ENCODE assay signal across 33 cellular contexts in the genomic region with DNA sequence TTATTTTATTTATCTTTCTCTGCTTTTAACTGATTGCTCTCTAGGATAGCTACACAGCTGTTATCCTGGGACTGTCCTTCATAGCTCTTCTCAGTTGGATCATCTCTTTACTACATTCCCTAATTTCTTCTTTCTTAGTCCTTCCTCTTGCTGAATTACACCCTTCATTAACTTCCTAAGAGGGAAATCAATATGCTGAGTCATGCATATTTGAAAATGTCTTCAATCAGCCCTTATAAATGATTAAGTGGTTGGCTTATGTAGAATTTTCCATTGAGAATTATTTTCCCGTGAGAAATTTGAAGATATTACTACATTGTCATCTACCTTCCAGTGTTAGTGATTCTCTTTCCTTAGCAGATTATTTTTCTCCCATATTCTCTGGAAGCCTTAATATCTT.
"Had no signal": no experiment of that assay in that cellular context is flagged by ENCODE, and none has a peak within 500 bp of the region (broad histone marks: within the 10 kb centered on the region; RNA-seq: fewer than 3 reads in every experiment).

No MANE protein-coding gene starts in this region.

- H3K36me3 Mint-ChIP-seq: activated CD4-positive, alpha-beta memory T cell treated with anti-CD3 and anti-CD28 coated beads for 36 hours; activated naive CD4-positive, alpha-beta T cell treated with anti-CD3 and anti-CD28 coated beads, Interleukin-2, amount 50 U/mL, for 72 hours had no signal

- H3K4me1 Mint-ChIP-seq: activated B cell treated with CpG ODN at 0.5 μM for 24 hours had no signal

- DNase-seq: activated B cell treated with CpG ODN at 0.5 μM for 24 hours; activated CD4-positive, alpha-beta memory T cell treated with anti-CD3 and anti-CD28 coated beads for 36 hours; activated CD4-positive, alpha-beta T cell treated with anti-CD3 and anti-CD28 coated beads for 4 hours; activated CD4-positive, alpha-beta T cell treated with anti-CD3 and anti-CD28 coated beads, Interleukin-2, amount 50 U/mL, for 1 hour; activated CD4-positive, CD25-positive, alpha-beta regulatory T cell treated with anti-CD3 and anti-CD28 coated beads, Interleukin-2, amount 50 U/mL, for 72 hours; activated CD8-positive, alpha-beta memory T cell treated with anti-CD3 and anti-CD28 coated beads, Interleukin-2, amount 50 U/mL, for 4 hours; activated gamma-delta T cell treated with Interleukin-2 at 50 U/mL for 16 hours; activated naive CD4-positive, alpha-beta T cell treated with anti-CD3 and anti-CD28 coated beads for 36 hours; activated T-cell treated with anti-CD3 and anti-CD28 coated beads for 4 hours; activated T-cell treated with anti-CD3 and anti-CD28 coated beads, Interleukin-2, amount 50 U/mL, for 4 hours; adrenal gland; body of pancreas; NCI-H1105 treated with DMSO at 0.1 percent for 48 hours; NCI-H1436; NCI-H1694; NCI-H2029; NCI-H2171 treated with DMSO at 0.1 percent for 48 hours; NCI-H2227 treated with DMSO at 0.1 percent for 48 hours; NCI-H446 treated with DMSO at 0.1 percent for 48 hours; NCI-H524; Peyer's patch; RPMI8226; SHP77 treated with DMSO at 0.1 percent for 48 hours; SK-N-SH had no signal

- H3K4me3 Mint-ChIP-seq: activated B cell treated with CpG ODN at 0.5 μM for 24 hours; activated CD4-positive, alpha-beta memory T cell treated with anti-CD3 and anti-CD28 coated beads for 36 hours; activated naive CD4-positive, alpha-beta T cell treated with anti-CD3 and anti-CD28 coated beads for 36 hours; activated T-cell treated with anti-CD3 and anti-CD28 coated beads, Interleukin-2, amount 50 U/mL, for 4 hours; activated T-helper 1 cell treated with anti-CD3 and anti-CD28 coated beads, Interleukin-12 subunit alpha, Interleukin-12 subunit beta, Interleukin-2, Interleukin-4 antibody, amounts not matched to agents 30 ng/mL and 10 ng/mL and 1 ng/mL, durations not matched to agents 14 hours and 24 hours and 36 hours; T-helper 1 cell treated with Interleukin-12 subunit alpha and Interleukin-12 subunit beta and Interleukin-4 antibody, amounts not matched to agents 30 μg/mL and 1 μg/mL, for 36 hours; T-helper 2 cell treated with Interferon-gamma antibody and Interleukin-4, amounts not matched to agents 5 μg/mL and 100 μg/mL, for 36 hours had no signal

- H3K27ac ChIP-seq: adrenal gland, body of pancreas, breast epithelium, Peyer's patch, SJSA1, VCaP had no signal

- ATAC-seq: activated naive CD4-positive, alpha-beta T cell treated with anti-CD3 and anti-CD28 coated beads, Interleukin-2, amount 50 U/mL, for 72 hours; activated T-cell treated with anti-CD3 and anti-CD28 coated beads, Interleukin-2, amount 50 U/mL, for 4 hours; body of pancreas had no signal

- H3K27me3 ChIP-seq: adrenal gland, body of pancreas, breast epithelium, Peyer's patch, SJSA1 had no signal

- H3K27ac Mint-ChIP-seq: activated B cell treated with CpG ODN at 0.5 μM for 24 hours; activated CD4-positive, alpha-beta memory T cell treated with anti-CD3 and anti-CD28 coated beads for 36 hours; activated naive CD4-positive, alpha-beta T cell treated with anti-CD3 and anti-CD28 coated beads for 36 hours; activated naive CD4-positive, alpha-beta T cell treated with anti-CD3 and anti-CD28 coated beads, Interleukin-2, amount 50 U/mL, for 72 hours; activated T-helper 1 cell treated with anti-CD3 and anti-CD28 coated beads, Interleukin-12 subunit alpha, Interleukin-12 subunit beta, Interleukin-2, Interleukin-4 antibody, amounts not matched to agents 30 ng/mL and 10 ng/mL and 1 ng/mL, durations not matched to agents 14 hours and 24 hours and 36 hours; T-helper 1 cell treated with Interleukin-12 subunit alpha and Interleukin-12 subunit beta and Interleukin-4 antibody, amounts not matched to agents 30 μg/mL and 1 μg/mL, for 36 hours; T-helper 2 cell treated with Interferon-gamma antibody and Interleukin-4, amounts not matched to agents 5 μg/mL and 100 μg/mL, for 36 hours had no signal

- H3K4me3 ChIP-seq: adrenal gland, body of pancreas, breast epithelium, Peyer's patch, SJSA1 had no signal

- H3K36me3 ChIP-seq: adrenal gland, breast epithelium, Peyer's patch, SJSA1 had no signal

- H3K4me1 ChIP-seq: adrenal gland, body of pancreas, breast epithelium, Peyer's patch, SJSA1 had no signal

- FAIRE-seq: astrocyte, TTC549 had no signal

- H3K9ac ChIP-seq: SK-N-SH had no signal

- H3K27me3 Mint-ChIP-seq: activated B cell treated with CpG ODN at 0.5 μM for 24 hours; activated CD4-positive, alpha-beta memory T cell treated with anti-CD3 and anti-CD28 coated beads for 36 hours had no signal

- H3K4me2 ChIP-seq: SK-N-SH had no signal

- H3K9me3 Mint-ChIP-seq: activated B cell treated with CpG ODN at 0.5 μM for 24 hours; activated CD4-positive, alpha-beta memory T cell treated with anti-CD3 and anti-CD28 coated beads for 36 hours; activated naive CD4-positive, alpha-beta T cell treated with anti-CD3 and anti-CD28 coated beads for 36 hours; activated naive CD4-positive, alpha-beta T cell treated with anti-CD3 and anti-CD28 coated beads, Interleukin-2, amount 50 U/mL, for 72 hours; activated T-cell treated with anti-CD3 and anti-CD28 coated beads, Interleukin-2, amount 50 U/mL, for 4 hours; activated T-helper 1 cell treated with anti-CD3 and anti-CD28 coated beads, Interleukin-12 subunit alpha, Interleukin-12 subunit beta, Interleukin-2, Interleukin-4 antibody, amounts not matched to agents 30 ng/mL and 10 ng/mL and 1 ng/mL, durations not matched to agents 14 hours and 24 hours and 36 hours; T-helper 1 cell treated with Interleukin-12 subunit alpha and Interleukin-12 subunit beta and Interleukin-4 antibody, amounts not matched to agents 30 μg/mL and 1 μg/mL, for 36 hours; T-helper 2 cell treated with Interferon-gamma antibody and Interleukin-4, amounts not matched to agents 5 μg/mL and 100 μg/mL, for 36 hours had no signal

- H3K9me2 ChIP-seq: SK-N-SH had no signal

- H3K9me3 ChIP-seq: adrenal gland, body of pancreas, breast epithelium, Peyer's patch, SJSA1, SK-N-SH had no signal
